ENCODE assay signal across 8 cellular contexts in genomic region chr10:132452651-132453469, GRCh38. TPM values are rescaled to one million over a fixed set of nuclear protein-coding genes. Genes with fewer than 3 reads are reported as not detected.
DNase-seq lines count a peak whose midpoint lies in the region; ATAC-seq, FAIRE-seq and TF ChIP-seq lines count a peak whose summit lies in the region.

No MANE protein-coding gene starts in this region.

- no TSS peak for BruUV-seq in HepG2 (replicated peaks; lab: Mats Ljungman, UMichigan)

- FAIRE-seq in HepG2 (lab: Jason Lieb, UNC) = no peak

- H2AFZ ChIP-seq in HepG2 (ENCODE audit: low read length) = no peak overlapping the region

- no peak for TF ChIP-seq POLR2A in HepG2 (IDR thresholded peaks at IDR 0.05; ENCODE audit: insufficient read depth in 1 of 2, low read depth in 2 of 2, low read length in 2 of 2)

- H3K9ac ChIP-seq in HepG2 (ENCODE audit: insufficient read depth, low read depth, low read length) = no peak overlapping the region

- ATAC-seq in GM18502 (IDR thresholded peaks at IDR 0.05; ENCODE audit: poor library complexity, unreplicated experiment) = peak; percentile 81
- peak; percentile 74 for ATAC-seq in HG02973 (IDR thresholded peaks at IDR 0.05; ENCODE audit: unreplicated experiment)
- ATAC-seq in HepG2 = peak; percentile 57

- CTCF ChIA-PET in HepG2 (lab: Yijun Ruan, JAX; ENCODE audit: low intra/inter-chr PET ratio, low total read pairs) = interaction anchor here (1.1 to 2.0 kb wide), 3 partner anchors 8 to 230 kb away, joined by 4 to 13 read pairs (median 10); no protein-coding TSS in a partner anchor

- H3K4me2 ChIP-seq in HepG2 (ENCODE audit: low read depth, low read length) = peak overlapping the region; percentile 76

- H3K4me3 ChIP-seq in HepG2 (replicated peaks in 1 of 3; ENCODE audit: insufficient read depth in 1 of 3, low read depth in 2 of 3, low read length in 3 of 3) = peak overlapping the region; percentile 36 to 51 (median 41); a peak in 5 of 6 replicates

- intact Hi-C loops in HepG2 (cut with micrococcal nuclease; ENCODE audit: unreplicated experiment) = loop anchor here (2.0 kb wide), 1 partner anchor 230 kb away; no protein-coding TSS in a partner anchor

- H3K36me3 ChIP-seq in HepG2 (replicated peaks in 1 of 2; ENCODE audit: control insufficient read depth in 1 of 2, insufficient read depth in 2 of 2, low read length in 2 of 2) = no peaks in the 10 kb centered on the region

- H3K27me3 ChIP-seq in HepG2 (ENCODE audit: control insufficient read depth in 1 of 2, insufficient read depth in 2 of 2, low read length in 2 of 2) = peaks cover 0 to 3% of the 10 kb centered on the region in 2 experiments; a peak in 1 of 5 replicates

- DNase-seq in NCI-H2171 (lab: John Stamatoyannopoulos, UW) (peak; percentile 62), cerebellum (ENCODE audit: low spot score) (peak; percentile 50), HepG2 (ENCODE audit: low spot score) (peak; percentile 49)
- peak; percentile 88 for DNase-seq in activated CD4-positive, alpha-beta T cell treated with anti-CD3 and anti-CD28 coated beads for 1 hour
- DNase-seq in stimulated activated CD4-positive, alpha-beta T cell treated with anti-CD3 and anti-CD28 coated beads, Interleukin-2, amount 100 ng/mL, for 48 hours = peak; percentile 87 to 94

- H3K9me3 ChIP-seq in HepG2 (ENCODE audit: low read length) = no peaks in the 10 kb centered on the region

- in situ Hi-C loops in HepG2 (cut with HindIII; ENCODE audit: extremely low pct_ligation_motif_present, low pct_unique_long_range_greater_than_20kb) = loop anchor here (5.0 kb wide), 2 partner anchors 66 to 231 kb away; no protein-coding TSS in a partner anchor

- TF ChIP-seq RAD21 in HepG2 (CRISPR knock-in tag; IDR thresholded peaks at IDR 0.05) = peak; percentile 94

- POLR2A ChIA-PET in HepG2 (lab: Yijun Ruan, JAX) = interaction anchor here (1.4 kb wide), 1 partner anchor 66 kb away, joined by 4 read pairs; no protein-coding TSS in a partner anchor

- TF ChIP-seq EP300 in HepG2 (IDR thresholded peaks at IDR 0.05; ENCODE audit: low read depth in 2 of 2, low read length in 2 of 2) = 0 out of 4 replicates have a peak, but pooled peaks of 1 of the 2 experiments have one; percentile 20
- no peak for TF ChIP-seq EP300 in HepG2 (CRISPR knock-in tag; IDR thresholded peaks at IDR 0.05; ENCODE audit: borderline replicate concordance)

- H3K27ac ChIP-seq in 22Rv1 = no peak overlapping the region
- H3K27ac ChIP-seq in HepG2 (ENCODE audit: extremely low read length, insufficient read depth, low read length) = no peak overlapping the region

- WGBS in HepG2 (ENCODE audit: low lambda C conversion rate) = 2% methylated on average over 10 of the region's 45 CpGs

- peaks cover 72% of the 10 kb centered on the region for H3K4me1 ChIP-seq in HepG2 (ENCODE audit: insufficient read depth, low read length)

- H4K20me1 ChIP-seq in HepG2 (ENCODE audit: insufficient read depth, low read length) = no peaks in the 10 kb centered on the region

- no peaks in the 10 kb centered on the region for H3K79me2 ChIP-seq in HepG2 (ENCODE audit: insufficient read depth, low read length)

- TF ChIP-seq CTCF in 22Rv1 (IDR thresholded peaks at IDR 0.05) (peak; percentile 96), HepG2 (CRISPR knock-in tag; IDR thresholded peaks at IDR 0.05) (peak; percentile 88)

TF ChIP-seq in HepG2, 621 proteins besides CTCF, POLR2A, EP300 and RAD21 (continues in another document):
- TF ChIP-seq CSRNP1 (CRISPR knock-in tag; IDR thresholded peaks at IDR 0.05) (no peak), IKZF5 (CRISPR knock-in tag; IDR thresholded peaks at IDR 0.05) (no peak), SIN3B (IDR thresholded peaks at IDR 0.05; ENCODE audit: low read length) (no peak), ZNF124 (CRISPR knock-in tag; IDR thresholded peaks at IDR 0.05) (no peak), GMEB2 (CRISPR knock-in tag; IDR thresholded peaks at IDR 0.05; ENCODE audit: low read depth) (no peak), ZNF282 (IDR thresholded peaks at IDR 0.05; ENCODE audit: partially characterized antibody) (no peak), HCFC1 (IDR thresholded peaks at IDR 0.05; ENCODE audit: low read depth, low read length) (no peak), MTERF4 (CRISPR knock-in tag; IDR thresholded peaks at IDR 0.05) (no peak), ZNF326 (CRISPR knock-in tag; IDR thresholded peaks at IDR 0.05; ENCODE audit: borderline replicate concordance) (no peak), SP2 (CRISPR knock-in tag; IDR thresholded peaks at IDR 0.05) (0 out of 2 replicates have a peak, but pooled peaks have one; percentile 23), ZNF737 (CRISPR knock-in tag; IDR thresholded peaks at IDR 0.05; ENCODE audit: borderline replicate concordance) (no peak), REL (CRISPR knock-in tag; conservative IDR thresholded peaks at IDR 0.05) (no peak), HHEX (CRISPR knock-in tag; IDR thresholded peaks at IDR 0.05) (no peak), ZFP82 (CRISPR knock-in tag; IDR thresholded peaks at IDR 0.05; ENCODE audit: borderline replicate concordance) (no peak), SCMH1 (CRISPR knock-in tag; IDR thresholded peaks at IDR 0.05; ENCODE audit: borderline replicate concordance) (no peak), ZNF644 (CRISPR knock-in tag; IDR thresholded peaks at IDR 0.05; ENCODE audit: low read depth) (no peak), CC2D1A (CRISPR knock-in tag; IDR thresholded peaks at IDR 0.05) (no peak)

RNA-seq across cellular contexts. Expression of gene PWWP2B, which starts 55.9 kb away (rescaled TPM):
- total RNA-seq in cerebellum (4.7 TPM), HepG2 (2016; rRNA removed; fragmentation: Illumina TruSeq; extraction: Trizol) (3.5 and 4.7 TPM in 2 replicates)
- 1.3 and 1.8 TPM in 2 replicates for total RNA-seq in HepG2 (2016; cell fraction: cytosol; rRNA removed; fragmentation: Illumina TruSeq; extraction: Trizol; ENCODE audit: low read depth)
- 3.2 and 5.1 TPM in 2 replicates for total RNA-seq in HepG2 (2016; cell fraction: insoluble cytoplasmic fraction; rRNA removed; fragmentation: Illumina TruSeq; extraction: Trizol)
- total RNA-seq in HepG2 (2016; cell fraction: membrane; rRNA removed; fragmentation: Illumina TruSeq; extraction: Trizol) = 3.2 and 3.7 TPM in 2 replicates
- 2.9 and 3.1 TPM in 2 replicates for total RNA-seq in HepG2 (2016; cell fraction: nucleus; rRNA removed; fragmentation: Illumina TruSeq; extraction: Trizol)
- polyA plus RNA-seq in HepG2 (2011; rRNA removed) = 2.3 and 3.7 TPM in 2 replicates
- 3.1 and 4.4 TPM in 2 replicates for polyA plus RNA-seq in HepG2 (2011; cell fraction: cytosol; rRNA removed)
- 12.7 and 14.5 TPM in 2 replicates for polyA plus RNA-seq in HepG2 (2011; cell fraction: nucleus; rRNA removed)
- 2.3 and 4.1 TPM in 2 replicates for polyA plus RNA-seq in HepG2 (2012)
- polyA plus RNA-seq in HepG2 (2016; cell fraction: cytosol; fragmentation: Illumina TruSeq; extraction: Trizol; ENCODE audit: low read depth) = 1.2 and 1.3 TPM in 2 replicates
- 2.8 and 3.2 TPM in 2 replicates for polyA plus RNA-seq in HepG2 (2016; cell fraction: insoluble cytoplasmic fraction; fragmentation: Illumina TruSeq; extraction: Trizol; ENCODE audit: low read depth)
- 2.2 and 2.3 TPM in 2 replicates for polyA plus RNA-seq in HepG2 (2016; cell fraction: membrane; fragmentation: Illumina TruSeq; extraction: Trizol; ENCODE audit: low read depth)
- 5.4 and 5.6 TPM in 2 replicates for polyA plus RNA-seq in HepG2 (2016; cell fraction: nucleus; fragmentation: Illumina TruSeq; extraction: Trizol; ENCODE audit: insufficient read depth, low read depth)
- 3.9 and 6.3 TPM in 2 replicates for polyA minus RNA-seq in HepG2 (2011; rRNA and poly(A)+ RNA removed; ENCODE audit: low replicate concordance)
- 4.8 and 5.9 TPM in 2 replicates for polyA minus RNA-seq in HepG2 (2011; cell fraction: cytosol; rRNA and poly(A)+ RNA removed)
- polyA minus RNA-seq in HepG2 (2011; cell fraction: nucleus; rRNA and poly(A)+ RNA removed) = 2.7 and 3.5 TPM in 2 replicates
